In genomic region chr13:31201341-31202024, GRCh38 we compare ENCODE assay signal across 8 cellular contexts. TPM values are rescaled to one million over a fixed set of nuclear protein-coding genes. Genes with fewer than 3 reads are reported as not detected.
DNase-seq lines count a peak whose midpoint lies in the region; ATAC-seq lines count a peak whose summit lies in the region.

No MANE protein-coding gene starts in this region.

- no peaks in the 10 kb centered on the region for H3K36me3 Mint-ChIP-seq in T-helper 2 cell treated with Interferon-gamma antibody and Interleukin-4, amounts not matched to agents 5 μg/mL and 100 μg/mL, for 36 hours (ENCODE audit: low read depth)
- H3K36me3 Mint-ChIP-seq in activated CD8-positive, alpha-beta T cell treated with anti-CD3 and anti-CD28 coated beads, Interleukin-2, amount 10 ng/mL, durations not matched to agents 7 days and 5 days (ENCODE audit: low read depth), result no peaks in the 10 kb centered on the region

- no peak for DNase-seq in T-helper 2 cell treated with Interferon-gamma antibody and Interleukin-4, amounts not matched to agents 5 μg/mL and 100 μg/mL, for 36 hours (ENCODE audit: low spot score)
- DNase-seq in T-helper 2 cell, result no peak
- no peak for DNase-seq in activated CD8-positive, alpha-beta T cell treated with anti-CD3 and anti-CD28 coated beads, Interleukin-2, amount 10 ng/mL, durations not matched to agents 7 days and 5 days
- DNase-seq in effector CD4-positive, alpha-beta T cell, result no peak
- DNase-seq in T-helper 9 cell, result no peak
- DNase-seq in middle frontal gyrus (ENCODE audit: extremely low spot score, low spot score), result no peak

- peaks cover 20% of the 10 kb centered on the region for H3K4me1 Mint-ChIP-seq in T-helper 2 cell treated with Interferon-gamma antibody and Interleukin-4, amounts not matched to agents 5 μg/mL and 100 μg/mL, for 36 hours (ENCODE audit: low read depth)
- H3K4me1 Mint-ChIP-seq in activated CD8-positive, alpha-beta T cell treated with anti-CD3 and anti-CD28 coated beads, Interleukin-2, amount 10 ng/mL, durations not matched to agents 7 days and 5 days (ENCODE audit: low read depth), result peaks cover 25% of the 10 kb centered on the region

- POLR2A ChIA-PET in activated CD8-positive, alpha-beta T cell treated with anti-CD3 and anti-CD28 coated beads, Interleukin-2, amount 10 ng/mL, durations not matched to agents 7 days and 5 days (lab: Charles Lee), result interaction anchor here (0.9 kb wide), 1 partner anchor 39 kb away, joined by 3 read pairs; no protein-coding TSS in a partner anchor

- H3K27ac ChIP-seq in iPS-18a (ENCODE audit: low read length) (no peak overlapping the region), subcutaneous abdominal adipose tissue (ENCODE audit: low read depth, low read length) (no peak overlapping the region)

- H3K4me3 ChIP-seq in iPS-18a (ENCODE audit: low read length) (peak overlapping the region; percentile 63), subcutaneous abdominal adipose tissue (ENCODE audit: low read depth in 1 of 5, low read length in 5 of 5) (peak overlapping the region; percentile 52 to 77 (median 71))

- H3K9ac ChIP-seq in iPS-18a (ENCODE audit: low read length), result no peak overlapping the region
- peak overlapping the region in 4 of 5 donors; percentile 63 to 76 (median 72) for H3K9ac ChIP-seq in subcutaneous abdominal adipose tissue (ENCODE audit: low read length in 5 of 5)

- H3K9me3 Mint-ChIP-seq in T-helper 2 cell treated with Interferon-gamma antibody and Interleukin-4, amounts not matched to agents 5 μg/mL and 100 μg/mL, for 36 hours, result no peaks in the 10 kb centered on the region
- no peaks in the 10 kb centered on the region for H3K9me3 Mint-ChIP-seq in activated CD8-positive, alpha-beta T cell treated with anti-CD3 and anti-CD28 coated beads, Interleukin-2, amount 10 ng/mL, durations not matched to agents 7 days and 5 days (ENCODE audit: insufficient read depth)

- no peaks in the 10 kb centered on the region for H3K36me3 ChIP-seq in iPS-18a (ENCODE audit: control insufficient read depth, low read depth, low read length)
- no peaks in the 10 kb centered on the region for H3K36me3 ChIP-seq in subcutaneous abdominal adipose tissue (ENCODE audit: control insufficient read depth in 5 of 5, insufficient read depth in 5 of 5, low read length in 5 of 5)

- CTCF ChIA-PET in activated CD8-positive, alpha-beta T cell treated with anti-CD3 and anti-CD28 coated beads, Interleukin-2, amount 10 ng/mL, durations not matched to agents 7 days and 5 days (lab: Charles Lee), result interaction anchor here (0.6 to 2.7 kb wide), 9 partner anchors 10 to 45 kb away, joined by 3 to 10 read pairs (median 3); no protein-coding TSS in a partner anchor

- H3K27ac Mint-ChIP-seq in T-helper 2 cell treated with Interferon-gamma antibody and Interleukin-4, amounts not matched to agents 5 μg/mL and 100 μg/mL, for 36 hours, result peak overlapping the region; percentile 71
- H3K27ac Mint-ChIP-seq in activated CD8-positive, alpha-beta T cell treated with anti-CD3 and anti-CD28 coated beads, Interleukin-2, amount 10 ng/mL, durations not matched to agents 7 days and 5 days, result peak overlapping the region; percentile 79

- peaks cover 18% of the 10 kb centered on the region for H3K27me3 Mint-ChIP-seq in T-helper 2 cell treated with Interferon-gamma antibody and Interleukin-4, amounts not matched to agents 5 μg/mL and 100 μg/mL, for 36 hours (ENCODE audit: low read depth)
- peaks cover 4% of the 10 kb centered on the region for H3K27me3 Mint-ChIP-seq in activated CD8-positive, alpha-beta T cell treated with anti-CD3 and anti-CD28 coated beads, Interleukin-2, amount 10 ng/mL, durations not matched to agents 7 days and 5 days (ENCODE audit: low read depth)

- peak overlapping the region; percentile 79 for H3K4me3 Mint-ChIP-seq in T-helper 2 cell treated with Interferon-gamma antibody and Interleukin-4, amounts not matched to agents 5 μg/mL and 100 μg/mL, for 36 hours
- H3K4me3 Mint-ChIP-seq in activated CD8-positive, alpha-beta T cell treated with anti-CD3 and anti-CD28 coated beads, Interleukin-2, amount 10 ng/mL, durations not matched to agents 7 days and 5 days, result peak overlapping the region; percentile 76

- peaks cover 14% of the 10 kb centered on the region for H3K27me3 ChIP-seq in iPS-18a (ENCODE audit: control insufficient read depth, insufficient read depth, low read length)
- no peaks in the 10 kb centered on the region for H3K27me3 ChIP-seq in subcutaneous abdominal adipose tissue (ENCODE audit: control insufficient read depth in 5 of 5, insufficient read depth in 4 of 5, low read length in 5 of 5)

- no peaks in the 10 kb centered on the region for H3K9me3 ChIP-seq in iPS-18a (ENCODE audit: control insufficient read depth, low read depth, low read length)
- no peaks in the 10 kb centered on the region for H3K9me3 ChIP-seq in subcutaneous abdominal adipose tissue (ENCODE audit: control insufficient read depth in 5 of 5, low read length in 5 of 5)

- ATAC-seq in activated CD8-positive, alpha-beta T cell treated with anti-CD3 and anti-CD28 coated beads, Interleukin-2, amount 10 ng/mL, durations not matched to agents 7 days and 5 days, result no peak

- H3K4me1 ChIP-seq in iPS-18a (ENCODE audit: control insufficient read depth, low read depth, low read length), result no peaks in the 10 kb centered on the region
- peaks cover 4 to 18% (median 14%) of the 10 kb centered on the region in 5 donors for H3K4me1 ChIP-seq in subcutaneous abdominal adipose tissue (ENCODE audit: control insufficient read depth in 5 of 5, insufficient read depth in 5 of 5, low read length in 5 of 5)

RNA-seq across cellular contexts. Expression of gene B3GLCT, which starts 1.7 kb away (rescaled TPM):
- total RNA-seq in activated CD8-positive, alpha-beta T cell treated with anti-CD3 and anti-CD28 coated beads, Interleukin-2, amount 10 ng/mL, durations not matched to agents 7 days and 5 days, result 1 to 10 TPM; 5.0 to 5.5 TPM

RNA-seq across cellular contexts. Expression of gene HSPH1, which starts 39.8 kb away (rescaled TPM):
- 100 to 1,000 TPM; 139 to 140 TPM for total RNA-seq in activated CD8-positive, alpha-beta T cell treated with anti-CD3 and anti-CD28 coated beads, Interleukin-2, amount 10 ng/mL, durations not matched to agents 7 days and 5 days
